ENCODE assay signal across 34 cellular contexts in the genomic region with DNA sequence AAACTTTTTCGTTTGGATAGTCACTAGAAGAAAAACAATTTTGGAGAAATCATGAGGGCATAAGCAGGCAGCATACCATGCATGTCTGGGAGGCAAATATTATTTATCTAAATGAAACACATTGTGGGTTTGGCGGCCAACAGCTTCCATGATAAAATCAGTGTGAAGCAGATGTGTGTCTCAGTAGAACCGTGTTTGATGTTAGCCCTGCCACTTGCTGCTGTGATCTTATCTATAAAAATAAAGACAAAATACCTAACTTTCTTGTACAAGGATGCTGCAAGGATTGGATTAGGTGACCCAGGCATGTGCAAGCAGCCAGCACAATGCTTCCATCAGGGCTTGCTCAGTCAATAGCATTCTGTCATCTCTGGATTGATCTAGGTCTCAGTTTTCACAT.
"Had no signal": no experiment of that assay in that cellular context is flagged by ENCODE, and none has a peak within 500 bp of the region (broad histone marks: within the 10 kb centered on the region; RNA-seq: fewer than 3 reads in every experiment).

No MANE protein-coding gene starts in this region.

- H3K9me3 ChIP-seq: adrenal gland, body of pancreas, esophagus muscularis mucosa, gastrocnemius medialis, heart left ventricle had no signal

- H3K9me3 Mint-ChIP-seq: activated B cell treated with CpG ODN at 0.5 μM for 24 hours; activated CD4-positive, alpha-beta T cell treated with anti-CD3 and anti-CD28 coated beads, Interleukin-2, amount 10 ng/mL, durations not matched to agents 24 days and 14 days; activated naive CD4-positive, alpha-beta T cell treated with anti-CD3 and anti-CD28 coated beads, Interleukin-2, amount 50 U/mL, for 24 hours; activated naive CD8-positive, alpha-beta T cell treated with anti-CD3 and anti-CD28 coated beads, Interleukin-2, amount 50 U/mL, for 24 hours had no signal

- ATAC-seq: activated CD4-positive, CD25-positive, alpha-beta regulatory T cell treated with anti-CD3 and anti-CD28 coated beads, Interleukin-2, amount 50 U/mL, for 24 hours; activated CD8-positive, alpha-beta memory T cell treated with anti-CD3 and anti-CD28 coated beads, Interleukin-2, amount 10 ng/mL, durations not matched to agents 7 days and 5 days; activated CD8-positive, alpha-beta T cell treated with anti-CD3 and anti-CD28 coated beads, Interleukin-2, amount 10 ng/mL, durations not matched to agents 7 days and 5 days; activated naive CD8-positive, alpha-beta T cell treated with anti-CD3 and anti-CD28 coated beads, Interleukin-2, amount 50 U/mL, for 24 hours; body of pancreas; foreskin keratinocyte; gastrocnemius medialis; heart left ventricle; T-helper 17 cell had no signal

- H3K36me3 ChIP-seq: adrenal gland, esophagus muscularis mucosa, gastrocnemius medialis, heart left ventricle, WERI-Rb-1 had no signal

- H3K4me1 ChIP-seq: adrenal gland, body of pancreas, esophagus muscularis mucosa, foreskin keratinocyte, gastrocnemius medialis, heart left ventricle had no signal

- DNase-seq: activated B cell treated with CpG ODN at 0.5 μM for 24 hours; activated CD4-positive, alpha-beta memory T cell treated with anti-CD3 and anti-CD28 coated beads for 36 hours; activated CD4-positive, alpha-beta T cell treated with anti-CD3 and anti-CD28 coated beads, Interleukin-2, amount 10 ng/mL, durations not matched to agents 24 days and 14 days; activated CD8-positive, alpha-beta memory T cell treated with anti-CD3 and anti-CD28 coated beads, Interleukin-2, amount 10 ng/mL, durations not matched to agents 7 days and 5 days; activated CD8-positive, alpha-beta memory T cell treated with anti-CD3 and anti-CD28 coated beads, Interleukin-2, amount 50 U/mL, for 4 hours; activated CD8-positive, alpha-beta T cell treated with anti-CD3 and anti-CD28 coated beads, Interleukin-2, amount 10 ng/mL, durations not matched to agents 7 days and 5 days; activated effector memory CD4-positive, alpha-beta T cell treated with anti-CD3 and anti-CD28 coated beads, Interleukin-2, amount 50 U/mL, for 16 hours; activated naive CD4-positive, alpha-beta T cell treated with anti-CD3 and anti-CD28 coated beads for 36 hours; activated naive CD8-positive, alpha-beta T cell treated with anti-CD3 and anti-CD28 coated beads for 36 hours; activated naive CD8-positive, alpha-beta T cell treated with anti-CD3 and anti-CD28 coated beads, Interleukin-2, amount 50 U/mL, for 24 hours; activated T-cell treated with anti-CD3 and anti-CD28 coated beads, Interleukin-2, amount 50 U/mL, for 1 hour; activated T-cell treated with anti-CD3 and anti-CD28 coated beads, Interleukin-2, amount 50 U/mL, for 48 hours; adrenal gland; amygdala; aorta; body of pancreas; caudate nucleus; cortex of kidney; dermis blood vessel endothelial cell; effector CD4-positive, alpha-beta T cell; foreskin keratinocyte; gastrocnemius medialis; glutamatergic neuron; heart left ventricle; T-helper 1 cell; T-helper 17 cell; T1000; WERI-Rb-1 had no signal

- H3K4me3 Mint-ChIP-seq: activated B cell treated with CpG ODN at 0.5 μM for 24 hours; activated CD4-positive, alpha-beta memory T cell treated with anti-CD3 and anti-CD28 coated beads for 36 hours; activated CD4-positive, alpha-beta T cell treated with anti-CD3 and anti-CD28 coated beads, Interleukin-2, amount 10 ng/mL, durations not matched to agents 24 days and 14 days; activated CD8-positive, alpha-beta memory T cell treated with anti-CD3 and anti-CD28 coated beads, Interleukin-2, amount 10 ng/mL, durations not matched to agents 7 days and 5 days; activated CD8-positive, alpha-beta T cell treated with anti-CD3 and anti-CD28 coated beads, Interleukin-2, amount 10 ng/mL, durations not matched to agents 7 days and 5 days; activated naive CD4-positive, alpha-beta T cell treated with anti-CD3 and anti-CD28 coated beads for 36 hours; activated naive CD4-positive, alpha-beta T cell treated with anti-CD3 and anti-CD28 coated beads, Interleukin-2, amount 50 U/mL, for 24 hours; activated naive CD8-positive, alpha-beta T cell treated with anti-CD3 and anti-CD28 coated beads for 36 hours; activated naive CD8-positive, alpha-beta T cell treated with anti-CD3 and anti-CD28 coated beads, Interleukin-2, amount 50 U/mL, for 24 hours; activated T-helper 1 cell treated with anti-CD3 and anti-CD28 coated beads, Interleukin-12 subunit alpha, Interleukin-12 subunit beta, Interleukin-2, Interleukin-4 antibody, amounts not matched to agents 30 ng/mL and 10 ng/mL and 1 ng/mL, durations not matched to agents 14 hours and 24 hours and 36 hours; T-helper 17 cell; T-helper 2 cell treated with Interferon-gamma antibody and Interleukin-4, amounts not matched to agents 5 μg/mL and 100 μg/mL, for 36 hours had no signal

- H3K27me3 ChIP-seq: adrenal gland, body of pancreas, esophagus muscularis mucosa, foreskin keratinocyte, gastrocnemius medialis, heart left ventricle had no signal

- H3K27ac ChIP-seq: adrenal gland, body of pancreas, esophagus muscularis mucosa, foreskin keratinocyte, gastrocnemius medialis, heart left ventricle, WERI-Rb-1 had no signal

- H3K36me3 Mint-ChIP-seq: activated CD4-positive, alpha-beta memory T cell treated with anti-CD3 and anti-CD28 coated beads for 36 hours; activated CD8-positive, alpha-beta memory T cell treated with anti-CD3 and anti-CD28 coated beads, Interleukin-2, amount 10 ng/mL, durations not matched to agents 7 days and 5 days; activated naive CD4-positive, alpha-beta T cell treated with anti-CD3 and anti-CD28 coated beads, Interleukin-2, amount 50 U/mL, for 24 hours; activated naive CD8-positive, alpha-beta T cell treated with anti-CD3 and anti-CD28 coated beads for 36 hours had no signal

- H3K4me1 Mint-ChIP-seq: activated B cell treated with CpG ODN at 0.5 μM for 24 hours; activated CD4-positive, alpha-beta T cell treated with anti-CD3 and anti-CD28 coated beads, Interleukin-2, amount 10 ng/mL, durations not matched to agents 24 days and 14 days; activated CD8-positive, alpha-beta memory T cell treated with anti-CD3 and anti-CD28 coated beads, Interleukin-2, amount 10 ng/mL, durations not matched to agents 7 days and 5 days; activated naive CD4-positive, alpha-beta T cell treated with anti-CD3 and anti-CD28 coated beads, Interleukin-2, amount 50 U/mL, for 24 hours; activated naive CD8-positive, alpha-beta T cell treated with anti-CD3 and anti-CD28 coated beads for 36 hours; activated naive CD8-positive, alpha-beta T cell treated with anti-CD3 and anti-CD28 coated beads, Interleukin-2, amount 50 U/mL, for 24 hours had no signal

- H3K27me3 Mint-ChIP-seq: activated B cell treated with CpG ODN at 0.5 μM for 24 hours; activated CD4-positive, alpha-beta memory T cell treated with anti-CD3 and anti-CD28 coated beads for 36 hours; activated CD4-positive, alpha-beta T cell treated with anti-CD3 and anti-CD28 coated beads, Interleukin-2, amount 10 ng/mL, durations not matched to agents 24 days and 14 days; activated CD8-positive, alpha-beta memory T cell treated with anti-CD3 and anti-CD28 coated beads, Interleukin-2, amount 10 ng/mL, durations not matched to agents 7 days and 5 days; activated naive CD4-positive, alpha-beta T cell treated with anti-CD3 and anti-CD28 coated beads, Interleukin-2, amount 50 U/mL, for 24 hours; activated naive CD8-positive, alpha-beta T cell treated with anti-CD3 and anti-CD28 coated beads for 36 hours; activated naive CD8-positive, alpha-beta T cell treated with anti-CD3 and anti-CD28 coated beads, Interleukin-2, amount 50 U/mL, for 24 hours; T-helper 17 cell had no signal

- H3K4me3 ChIP-seq: adrenal gland, body of pancreas, esophagus muscularis mucosa, gastrocnemius medialis, heart left ventricle had no signal

- H3K27ac Mint-ChIP-seq: activated B cell treated with CpG ODN at 0.5 μM for 24 hours; activated CD4-positive, alpha-beta memory T cell treated with anti-CD3 and anti-CD28 coated beads for 36 hours; activated CD4-positive, alpha-beta T cell treated with anti-CD3 and anti-CD28 coated beads, Interleukin-2, amount 10 ng/mL, durations not matched to agents 24 days and 14 days; activated CD8-positive, alpha-beta memory T cell treated with anti-CD3 and anti-CD28 coated beads, Interleukin-2, amount 10 ng/mL, durations not matched to agents 7 days and 5 days; activated CD8-positive, alpha-beta T cell treated with anti-CD3 and anti-CD28 coated beads, Interleukin-2, amount 10 ng/mL, durations not matched to agents 7 days and 5 days; activated naive CD4-positive, alpha-beta T cell treated with anti-CD3 and anti-CD28 coated beads for 36 hours; activated naive CD4-positive, alpha-beta T cell treated with anti-CD3 and anti-CD28 coated beads, Interleukin-2, amount 50 U/mL, for 24 hours; activated naive CD8-positive, alpha-beta T cell treated with anti-CD3 and anti-CD28 coated beads for 36 hours; activated naive CD8-positive, alpha-beta T cell treated with anti-CD3 and anti-CD28 coated beads, Interleukin-2, amount 50 U/mL, for 24 hours; activated T-helper 1 cell treated with anti-CD3 and anti-CD28 coated beads, Interleukin-12 subunit alpha, Interleukin-12 subunit beta, Interleukin-2, Interleukin-4 antibody, amounts not matched to agents 30 ng/mL and 10 ng/mL and 1 ng/mL, durations not matched to agents 14 hours and 24 hours and 36 hours; activated T-helper 2 cell treated with anti-CD3 and anti-CD28 coated beads, Interferon-gamma antibody, Interleukin-2, Interleukin-4, amounts not matched to agents 10 μg/mL and 5 μg/mL and 100 μg/mL, durations not matched to agents 14 hours and 24 hours and 36 hours; T-helper 17 cell; T-helper 2 cell treated with Interferon-gamma antibody and Interleukin-4, amounts not matched to agents 5 μg/mL and 100 μg/mL, for 36 hours had no signal
